ENCODE assay signal across 27 cellular contexts in the genomic region with DNA sequence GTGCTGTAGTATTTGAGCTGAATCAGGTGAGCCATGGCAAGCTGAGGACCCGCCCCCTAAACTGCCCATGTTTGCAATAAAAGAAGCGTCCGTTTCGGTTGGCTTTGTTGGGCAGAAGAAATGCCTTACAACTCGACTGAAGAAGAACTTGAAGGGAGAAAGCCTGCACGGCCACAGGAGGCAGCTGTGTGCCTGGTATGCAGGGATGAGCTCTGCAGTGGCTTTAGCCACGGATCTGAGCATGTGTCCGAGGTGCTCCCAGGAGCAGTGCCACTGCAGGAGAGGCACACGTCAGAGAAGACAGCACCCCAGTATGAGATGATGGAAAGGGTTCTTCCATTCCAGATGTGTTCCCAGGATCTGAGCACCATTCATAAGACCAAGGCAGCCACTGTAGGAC. TPM values are rescaled to one million over a fixed set of nuclear protein-coding genes. Genes with fewer than 3 reads are reported as not detected.
"Had no signal": no experiment of that assay in that cellular context is flagged by ENCODE, and none has a peak within 500 bp of the region (broad histone marks: within the 10 kb centered on the region; RNA-seq: fewer than 3 reads in every experiment).

No MANE protein-coding gene starts in this region.

- DNase-seq: effector memory CD8-positive, alpha-beta T cell; esophagus squamous epithelium; foreskin fibroblast; head of caudate nucleus; kidney glomerular epithelial cell; mucosa of descending colon; natural killer cell; occipital lobe; pancreas; right cardiac atrium; spleen; stimulated activated CD4-positive, alpha-beta T cell treated with anti-CD3 and anti-CD28 coated beads, Interleukin-15, amount 100 ng/mL, for 24 hours; stimulated activated CD4-positive, alpha-beta T cell treated with anti-CD3 and anti-CD28 coated beads, Interleukin-1b, Interleukin-23, amount 100 ng/mL, for 48 hours; stimulated activated CD4-positive, alpha-beta T cell treated with anti-CD3 and anti-CD28 coated beads, Interleukin-4, amount 100 ng/mL, for 24 hours; stimulated activated naive CD8-positive, alpha-beta T cell treated with anti-CD3 and anti-CD28 coated beads, Interleukin-15, amount 100 ng/mL, for 72 hours; testis had no signal

- H3K27me3 ChIP-seq: esophagus squamous epithelium, hepatocyte, pancreas, spleen, testis, tibial nerve had no signal

- H3K4me3 ChIP-seq: esophagus squamous epithelium, hepatocyte, mucosa of descending colon, pancreas, spleen, testis, tibial nerve had no signal

- H3K27me3 Mint-ChIP-seq: dendritic cell treated with granulocyte-macrophage colony-stimulating factor and Interleukin-4, amounts not matched to agents 40 ng/mL and 50 ng/mL, for 4 days; effector memory CD8-positive, alpha-beta T cell; progenitor cell of endocrine pancreas; stimulated activated memory B cell treated with anti-CD40 and anti-IgM and Interleukin-4, amounts not matched to agents 10 μg/mL and 1 μg/mL and 100 μg/mL, for 72 hours; stimulated activated naive CD8-positive, alpha-beta T cell treated with anti-CD3 and anti-CD28 coated beads, Interleukin-15, amount 100 ng/mL, for 72 hours had no signal

- H2AFZ ChIP-seq: hepatocyte had no signal

- H3K4me1 Mint-ChIP-seq: natural killer cell; neural crest cell; stimulated activated memory B cell treated with anti-CD40 and anti-IgM and Interleukin-4, amounts not matched to agents 10 μg/mL and 1 μg/mL and 100 μg/mL, for 72 hours; stimulated activated naive CD8-positive, alpha-beta T cell treated with anti-CD3 and anti-CD28 coated beads, Interleukin-15, amount 100 ng/mL, for 72 hours had no signal

- H3K9me3 ChIP-seq: esophagus squamous epithelium, mucosa of descending colon, pancreas, spleen, testis, tibial nerve had no signal

- H3K27ac ChIP-seq: esophagus squamous epithelium, hepatocyte, pancreas, spleen, testis, tibial nerve had no signal

- H3K4me3 Mint-ChIP-seq: dendritic cell treated with granulocyte-macrophage colony-stimulating factor and Interleukin-4, amounts not matched to agents 40 ng/mL and 50 ng/mL, for 4 days; effector memory CD8-positive, alpha-beta T cell; natural killer cell; neural crest cell; stimulated activated memory B cell treated with anti-CD40 and anti-IgM and Interleukin-4, amounts not matched to agents 10 μg/mL and 1 μg/mL and 100 μg/mL, for 72 hours; stimulated activated naive CD8-positive, alpha-beta T cell treated with anti-CD3 and anti-CD28 coated beads, Interleukin-15, amount 100 ng/mL, for 72 hours had no signal

- H3K36me3 Mint-ChIP-seq: natural killer cell had no signal

- H3K4me2 ChIP-seq: hepatocyte had no signal

- H3K79me2 ChIP-seq: hepatocyte had no signal

- H3K36me3 ChIP-seq: pancreas had no signal

- H3K9me3 Mint-ChIP-seq: dendritic cell treated with granulocyte-macrophage colony-stimulating factor and Interleukin-4, amounts not matched to agents 40 ng/mL and 50 ng/mL, for 4 days; effector memory CD8-positive, alpha-beta T cell; natural killer cell; neural crest cell; stimulated activated memory B cell treated with anti-CD40 and anti-IgM and Interleukin-4, amounts not matched to agents 10 μg/mL and 1 μg/mL and 100 μg/mL, for 72 hours; stimulated activated naive CD8-positive, alpha-beta T cell treated with anti-CD3 and anti-CD28 coated beads, Interleukin-15, amount 100 ng/mL, for 72 hours had no signal

- H3K27ac Mint-ChIP-seq: dendritic cell treated with granulocyte-macrophage colony-stimulating factor and Interleukin-4, amounts not matched to agents 40 ng/mL and 50 ng/mL, for 4 days; effector memory CD8-positive, alpha-beta T cell; natural killer cell; progenitor cell of endocrine pancreas; stimulated activated memory B cell treated with anti-CD40 and anti-IgM and Interleukin-4, amounts not matched to agents 10 μg/mL and 1 μg/mL and 100 μg/mL, for 72 hours; stimulated activated naive CD8-positive, alpha-beta T cell treated with anti-CD3 and anti-CD28 coated beads, Interleukin-15, amount 100 ng/mL, for 72 hours had no signal

- H3K4me1 ChIP-seq: esophagus squamous epithelium, pancreas, spleen, testis, tibial nerve had no signal

- ATAC-seq: effector memory CD8-positive, alpha-beta T cell; mucosa of descending colon; natural killer cell; pancreas; right cardiac atrium; stimulated activated memory B cell treated with anti-CD40 and anti-IgM and Interleukin-4, amounts not matched to agents 10 μg/mL and 1 μg/mL and 100 μg/mL, for 72 hours; stimulated activated naive CD8-positive, alpha-beta T cell treated with anti-CD3 and anti-CD28 coated beads, Interleukin-15, amount 100 ng/mL, for 72 hours had no signal

RNA-seq across cellular contexts. Expression of gene LINC00237, which starts 43.2 kb away (rescaled TPM):
- total RNA-seq: epithelial cell of proximal tubule, esophagus squamous epithelium, hepatocyte, liver, lung microvascular endothelial cell, mucosa of descending colon, natural killer cell, neural crest cell, pancreas, progenitor cell of endocrine pancreas, right cardiac atrium, spleen, subcutaneous adipose tissue, testis, tibial nerve, ureter had no signal
- polyA plus RNA-seq: hepatocyte, liver, right cardiac atrium had no signal
